8 cellular contexts compared by ENCODE assay signal in the genomic region with DNA sequence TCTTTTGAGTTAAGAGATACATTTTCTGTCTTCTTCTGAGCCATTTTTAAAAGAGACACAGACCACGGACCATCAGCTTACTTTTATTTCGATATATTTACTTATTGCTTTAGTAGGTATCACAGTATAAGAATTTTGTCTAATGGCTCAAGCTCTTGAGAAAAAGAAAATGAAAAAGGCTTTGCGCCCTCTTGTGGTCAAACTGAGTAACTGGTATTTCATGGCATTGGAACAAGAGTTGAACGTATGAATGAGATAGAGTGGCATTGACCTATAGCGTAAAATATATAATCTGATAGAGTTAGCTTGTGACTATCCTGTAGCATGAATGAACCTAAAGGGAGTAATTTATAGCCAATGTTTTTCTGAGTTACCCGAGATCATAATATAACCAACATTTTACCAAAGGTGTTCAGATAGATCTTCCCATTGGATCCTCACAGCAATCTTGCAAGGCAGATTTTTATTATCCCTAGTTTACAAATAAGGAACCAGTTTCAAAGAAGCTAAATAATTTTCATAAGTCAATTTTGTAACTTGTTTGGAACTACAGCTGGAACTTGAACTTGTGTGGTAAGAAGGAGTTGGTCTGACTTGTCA.
DNase-seq lines count a peak whose midpoint lies in the region; ATAC-seq and TF ChIP-seq lines count a peak whose summit lies in the region.

No MANE protein-coding gene starts in this region.

- no peaks in the 10 kb centered on the region for H4K20me1 ChIP-seq in PC-3 (ENCODE audit: low read length)

- H2AFZ ChIP-seq in PC-3 (ENCODE audit: low read length) = no peak overlapping the region

- no peak for TF ChIP-seq POLR2A in transverse colon (IDR thresholded peaks at IDR 0.05)

- H3K9me2 ChIP-seq in PC-3 (replicated peaks; ENCODE audit: low read length) = no peaks in the 10 kb centered on the region

- no peaks in the 10 kb centered on the region for H3K79me2 ChIP-seq in PC-3 (ENCODE audit: low read length)

- H3K9ac ChIP-seq in PC-3 (ENCODE audit: low read length) = no peak overlapping the region

- DNase-seq in DMS 273 (lab: John Stamatoyannopoulos, UW; ENCODE audit: unreplicated experiment) (peak; percentile 68), DMS 273 treated with DMSO at 0.1 percent for 48 hours (lab: John Stamatoyannopoulos, UW) (no peak), HT1080 (ENCODE audit: low read depth) (peak; percentile 41), PC-3 (peak; percentile 60), cerebellar cortex (ENCODE audit: low spot score) (peak; percentile 73), left lung (no peak), transverse colon (no peak)

- no peak overlapping the region for H3K27ac ChIP-seq in PC-3 (ENCODE audit: low read length)
- no peak overlapping the region for H3K27ac ChIP-seq in left lung
- H3K27ac ChIP-seq in transverse colon = no peak overlapping the region

- H3F3A ChIP-seq in PC-3 (ENCODE audit: low read length, unreplicated experiment) = no peaks in the 10 kb centered on the region

- H3K4me1 ChIP-seq in PC-3 (ENCODE audit: insufficient read depth, low read length) (no peaks in the 10 kb centered on the region), left lung (no peaks in the 10 kb centered on the region), transverse colon (peaks cover 0 to 12% (median 6%) of the 10 kb centered on the region in 4 donors)

- intact Hi-C loops in PC-3 (cut with micrococcal nuclease) = loop anchor here (1.0 to 10.0 kb wide), 3 partner anchors 110 to 324 kb away; no protein-coding TSS in a partner anchor
- intact Hi-C loops in left lung (cut with DNase I) = loop anchor here in 1 of 2 donors (5.0 to 10.0 kb wide), 2 partner anchors 109 to 204 kb away; a partner anchor contains a TSS
- intact Hi-C loops in transverse colon (cut with DNase I; ENCODE audit: low total_unique reads) = loop anchor here (10.0 kb wide), 2 partner anchors 106 to 204 kb away; a partner anchor contains a TSS

- H3K9me3 ChIP-seq in PC-3 (ENCODE audit: low read length) (no peaks in the 10 kb centered on the region), left lung (no peaks in the 10 kb centered on the region), transverse colon (no peaks in the 10 kb centered on the region)

- H3K4me2 ChIP-seq in PC-3 (ENCODE audit: low read length) = no peak overlapping the region

- 10 to 13% methylated on average over 6 of the region's 6 CpGs for WGBS in transverse colon (ENCODE audit: low coverage in 1 of 2), 2 donors

- CTCF ChIA-PET in PC-3 (lab: Charles Lee) = interaction anchor here (0.6 to 1.8 kb wide), 9 partner anchors 18 to 217 kb away, joined by 3 to 37 read pairs (median 4); no protein-coding TSS in a partner anchor

- in situ Hi-C loops in transverse colon (cut with MboI; ENCODE audit: low pct_ligation_motif_present in 1 of 4, low pct_unique_long_range_greater_than_20kb in 1 of 4, low sequenced_read_pairs in 3 of 4) = loop anchor here in 3 of 4 donors (10.0 to 25.0 kb wide), 4 partner anchors 199 to 299 kb away; a partner anchor contains a TSS

- ATAC-seq in PC-3 (peak; percentile 57), left lung (peak; percentile 77), HG02981 (IDR thresholded peaks at IDR 0.05; ENCODE audit: unreplicated experiment) (no peak)

- TF ChIP-seq CTCF in PC-3 (conservative IDR thresholded peaks at IDR 0.05; ENCODE audit: low read depth, low read length) (peak; percentile 84), left lung (IDR thresholded peaks at IDR 0.05) (peak; percentile 75 to 84), transverse colon (IDR thresholded peaks at IDR 0.05) (peak; percentile 83 to 89 (median 86))

- TF ChIP-seq EP300 in transverse colon (IDR thresholded peaks at IDR 0.05; ENCODE audit: low read depth) = no peak

- H3K36me3 ChIP-seq in PC-3 (ENCODE audit: low read depth, low read length) (no peaks in the 10 kb centered on the region; the same call in 1 of the 2 replicates), left lung (no peaks in the 10 kb centered on the region), transverse colon (no peaks in the 10 kb centered on the region)

- no peak overlapping the region for H3K4me3 ChIP-seq in PC-3 (ENCODE audit: low read length)
- H3K4me3 ChIP-seq in left lung = no peak overlapping the region
- no peak overlapping the region for H3K4me3 ChIP-seq in transverse colon

- H3K27me3 ChIP-seq in PC-3 (ENCODE audit: low read length) (no peaks in the 10 kb centered on the region), left lung (no peaks in the 10 kb centered on the region), transverse colon (peaks cover 4% of the 10 kb centered on the region)

- POLR2A ChIA-PET in PC-3 (lab: Charles Lee; ENCODE audit: unreplicated experiment) = interaction anchor here (0.6 kb wide), 1 partner anchor 196 kb away, joined by 3 read pairs; no protein-coding TSS in a partner anchor

- BruUV-seq in PC-3 (replicated peaks; lab: Mats Ljungman, UMichigan) = no TSS peak

Comparison
In these comparisons a context has a peak if more than half of its experiments do, and no peak if none do; other contexts are left out.
1. DNase-seq: peak in DMS 273 (single experiment), HT1080 (single experiment), PC-3 (single experiment) and cerebellar cortex (single experiment); none in DMS 273 treated with DMSO at 0.1 percent for 48 hours (single experiment), left lung (0 of 2) and transverse colon (single experiment).
2. Peak in every context shown above with its lines, with median percentiles within 50 percentile points of each other: CTCF ChIP-seq.